Comparison of ENCODE assay signal across 9 cellular contexts in the genomic region with DNA sequence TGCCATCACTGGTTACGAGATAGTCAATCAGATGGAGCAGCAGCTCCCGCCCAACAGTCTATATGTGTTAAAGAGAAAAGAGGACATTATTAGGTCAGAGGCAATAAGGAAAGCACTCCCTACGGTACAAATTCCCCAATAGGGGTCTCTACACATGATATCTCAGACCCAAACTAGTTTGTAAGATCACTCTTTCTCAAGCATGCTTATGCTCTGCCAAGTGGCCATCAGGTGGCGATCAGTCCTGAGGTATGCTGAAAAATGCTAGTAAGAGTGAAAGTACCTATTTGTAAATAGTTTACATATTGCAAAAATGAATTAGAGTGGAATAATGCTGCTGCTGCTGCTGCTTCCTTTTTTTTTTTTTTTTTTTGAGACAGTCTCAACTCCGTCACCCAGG.
DNase-seq lines count a peak whose midpoint lies in the region; ATAC-seq and TF ChIP-seq lines count a peak whose summit lies in the region.
"Had no signal": no experiment of that assay in that cellular context is flagged by ENCODE, and none has a peak within 500 bp of the region (broad histone marks: within the 10 kb centered on the region; RNA-seq: fewer than 3 reads in every experiment).

No MANE protein-coding gene starts in this region.

- H3K36me3 ChIP-seq in KMS-11 (ENCODE audit: insufficient read depth) = no peaks in the 10 kb centered on the region

- no peaks in the 10 kb centered on the region for H3K79me2 ChIP-seq in KMS-11 (ENCODE audit: insufficient read depth, low read depth)

- H3K4me1 ChIP-seq in KMS-11 (ENCODE audit: low read depth, poor library complexity, severe bottlenecking) = no peaks in the 10 kb centered on the region

- DNase-seq in stimulated activated CD4-positive, alpha-beta T cell treated with anti-CD3 and anti-CD28 coated beads, Interleukin-15, amount 100 ng/mL, for 24 hours = peak; percentile 25
- DNase-seq in stimulated activated CD4-positive, alpha-beta T cell treated with anti-CD3 and anti-CD28 coated beads, Interleukin-2, amount 100 ng/mL, for 48 hours = no peak
- DNase-seq in cardiac fibroblast (ENCODE audit: low read depth in 2 of 2) (peak; percentile 41 to 62), NCI-H748 treated with DMSO at 0.1 percent for 48 hours (lab: John Stamatoyannopoulos, UW) (no peak), GM19238 (ENCODE audit: insufficient read length, low spot score) (no peak)
- DNase-seq: effector CD8-positive, alpha-beta T cell had no signal

- TF ChIP-seq CTCF in KMS-11 (conservative IDR thresholded peaks at IDR 0.05; ENCODE audit: low read depth, low read length) = peak; percentile 37; the same call in 1 of the 2 replicates
- peak; percentile 39 for TF ChIP-seq CTCF in cardiac fibroblast (IDR thresholded peaks at IDR 0.05; ENCODE audit: low read depth, low read length)

- H3K4me3 ChIP-seq in KMS-11 (IDR thresholded peaks at IDR 0.05; ENCODE audit: insufficient read depth, low read depth, low read length) (no peak overlapping the region), cardiac fibroblast (replicated peaks in 1 of 2; ENCODE audit: low read depth in 2 of 2, low read length in 2 of 2) (no peak overlapping the region)

- no peak overlapping the region for H3K27ac ChIP-seq in KMS-11

- no peak overlapping the region for H3K9ac ChIP-seq in KMS-11

- no peak overlapping the region for H3K4me2 ChIP-seq in KMS-11

- ATAC-seq in HG02840 (IDR thresholded peaks at IDR 0.05; ENCODE audit: low FRiP score, unreplicated experiment) = no peak
- no peak for ATAC-seq in GM21717 (IDR thresholded peaks at IDR 0.05; ENCODE audit: unreplicated experiment)

- H3K27me3 ChIP-seq in KMS-11 (ENCODE audit: insufficient read depth, low read depth) = no peaks in the 10 kb centered on the region

- no peaks in the 10 kb centered on the region for H4K20me1 ChIP-seq in KMS-11 (ENCODE audit: insufficient read depth)

- no peak overlapping the region for H2AFZ ChIP-seq in KMS-11 (ENCODE audit: low read depth)

Comparison
In these comparisons a context has a peak if more than half of its experiments do, and no peak if none do; other contexts are left out.
1. DNase-seq: peak in stimulated activated CD4-positive, alpha-beta T cell treated with anti-CD3 and anti-CD28 coated beads, Interleukin-15, amount 100 ng/mL, for 24 hours (single experiment) and cardiac fibroblast (2 of 2); none in stimulated activated CD4-positive, alpha-beta T cell treated with anti-CD3 and anti-CD28 coated beads, Interleukin-2, amount 100 ng/mL, for 48 hours (0 of 2), NCI-H748 treated with DMSO at 0.1 percent for 48 hours (single experiment) and GM19238 (single experiment).